ENCODE assay signal across 35 cellular contexts in genomic region chr14:99941211-99941610, GRCh38.
"Had no signal": no experiment of that assay in that cellular context is flagged by ENCODE, and none has a peak within 500 bp of the region (broad histone marks: within the 10 kb centered on the region; RNA-seq: fewer than 3 reads in every experiment).

No MANE protein-coding gene starts in this region.

- H3K27me3 ChIP-seq: MG63 had no signal

- H3K36me3 ChIP-seq: MG63 had no signal

- DNase-seq: Karpas-422, Kasumi-1, MG63, MM.1S, MV-4-11, NCI-H1048, NCI-H1092, NCI-H1092 treated with DMSO at 0.1 percent for 48 hours, NCI-H1105, NCI-H1105 treated with DMSO at 0.1 percent for 48 hours, NCI-H1417, NCI-H1417 treated with DMSO at 0.1 percent for 48 hours, NCI-H1436, NCI-H1436 treated with DMSO at 0.1 percent for 48 hours, NCI-H146, NCI-H1694, NCI-H1694 treated with DMSO at 0.1 percent for 48 hours, NCI-H187, NCI-H187 treated with DMSO at 0.1 percent for 48 hours, NCI-H1930, NCI-H2029, NCI-H2029 treated with DMSO at 0.1 percent for 48 hours, NCI-H2081, NCI-H2081 treated with DMSO at 0.1 percent for 48 hours, NCI-H2107, NCI-H2171, NCI-H2171 treated with DMSO at 0.1 percent for 48 hours, NCI-H2227 treated with DMSO at 0.1 percent for 48 hours, NCI-H226, NCI-H345, NCI-H446, NCI-H446 treated with DMSO at 0.1 percent for 48 hours, NCI-H510A, NCI-H510A treated with DMSO at 0.1 percent for 48 hours, NCI-H524 had no signal

- H3K9me3 ChIP-seq: MG63 had no signal

- H3K4me3 ChIP-seq: MG63 had no signal
